In genomic region chr13:24223341-24224231, GRCh38 we compare ENCODE assay signal across 12 cellular contexts.
DNase-seq lines count a peak whose midpoint lies in the region; ATAC-seq, FAIRE-seq and TF ChIP-seq lines count a peak whose summit lies in the region.
"Had no signal": no experiment of that assay in that cellular context is flagged by ENCODE, and none has a peak within 500 bp of the region (broad histone marks: within the 10 kb centered on the region; RNA-seq: fewer than 3 reads in every experiment).

No MANE protein-coding gene starts in this region.

- no peak for FAIRE-seq in urothelium cell line (lab: Jason Lieb, UNC)
- FAIRE-seq: endometrium had no signal

- DNase-seq in Right ventricle myocardium inferior (ENCODE audit: missing footprints) = peak; percentile 69
- DNase-seq in left cardiac atrium = no peak
- DNase-seq in upper lobe of right lung = no peak
- no peak for DNase-seq in urothelium cell line (ENCODE audit: low spot score)
- DNase-seq in mesenteric fat pad (ENCODE audit: low spot score) = no peak
- DNase-seq: hippocampal formation, mesendoderm had no signal

- intact Hi-C loops in Right ventricle myocardium inferior (cut with DNase I) (no loop called here), left cardiac atrium (cut with DNase I) (loop anchor here (5.0 to 10.0 kb wide), 3 partner anchors 166 to 301 kb away; no protein-coding TSS in a partner anchor), upper lobe of right lung (cut with DNase I) (loop anchor here (10.0 kb wide), 1 partner anchor 299 kb away; no protein-coding TSS in a partner anchor)

- no peaks in the 10 kb centered on the region for H3K36me3 ChIP-seq in upper lobe of right lung

- ATAC-seq in Right ventricle myocardium inferior = no peak
- no peak for ATAC-seq in left cardiac atrium
- ATAC-seq in HG02759 (IDR thresholded peaks at IDR 0.05; ENCODE audit: unreplicated experiment) = peak; percentile 58
- peak; percentile 15 for ATAC-seq in upper lobe of right lung
- no peak for ATAC-seq in HG03457 (IDR thresholded peaks at IDR 0.05; ENCODE audit: unreplicated experiment)
- ATAC-seq: sciatic nerve had no signal

- no peaks in the 10 kb centered on the region for H3K4me1 ChIP-seq in upper lobe of right lung

- no peak overlapping the region for H3K4me3 ChIP-seq in upper lobe of right lung

- TF ChIP-seq CTCF in upper lobe of right lung (IDR thresholded peaks at IDR 0.05) = no peak

- no peaks in the 10 kb centered on the region for H3K9me3 ChIP-seq in upper lobe of right lung

- peak overlapping the region; percentile 55 for H3K27ac ChIP-seq in cingulate gyrus (ENCODE audit: low read depth, low read length)
- peak overlapping the region; percentile 36 for H3K27ac ChIP-seq in upper lobe of right lung

- H3K27me3 ChIP-seq in upper lobe of right lung = no peaks in the 10 kb centered on the region

Comparison
In these comparisons a context has a peak if more than half of its experiments do, and no peak if none do; other contexts are left out.
1. ATAC-seq: peak in HG02759 (single experiment) and upper lobe of right lung (single experiment); none in Right ventricle myocardium inferior (single experiment), left cardiac atrium (0 of 2) and HG03457 (single experiment).